In the genomic region with DNA sequence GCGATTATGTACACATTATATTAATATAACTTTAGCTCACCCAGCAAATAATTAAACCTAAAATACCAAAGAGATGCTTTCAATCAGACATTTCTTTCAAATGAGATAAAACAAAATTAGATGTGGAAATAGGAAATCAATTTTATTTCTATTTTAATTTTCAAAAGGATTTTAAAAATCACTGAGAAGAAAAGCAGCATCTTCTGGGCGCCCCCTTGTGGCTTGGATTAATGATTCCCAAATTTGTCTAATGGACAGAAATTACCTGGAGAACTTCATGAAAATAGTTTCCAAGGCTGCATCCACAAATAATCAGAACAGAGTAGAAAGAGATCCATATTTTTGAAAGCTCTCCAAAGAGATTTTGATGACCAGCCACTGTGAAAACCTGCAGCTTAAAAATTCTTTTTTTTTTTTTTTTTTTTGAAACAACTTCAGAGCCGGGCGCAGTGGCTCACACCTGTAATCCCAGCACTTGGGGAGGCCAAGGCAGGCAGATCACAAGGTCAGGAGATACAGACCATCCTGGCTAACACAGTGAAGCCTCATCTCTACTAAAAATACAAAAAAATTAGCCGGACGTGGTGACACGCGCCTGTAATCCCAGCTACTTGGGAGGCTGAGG, we compare ENCODE assay signal across 8 cellular contexts. TPM values are rescaled to one million over a fixed set of nuclear protein-coding genes. Genes with fewer than 3 reads are reported as not detected.
DNase-seq lines count a peak whose midpoint lies in the region; TF ChIP-seq lines count a peak whose summit lies in the region.

No MANE protein-coding gene starts in this region.

- WGBS in spleen, 5 donors, result 82 to 85% (median 83%) methylated on average over 8 of the region's 8 CpGs

- TF ChIP-seq POLR2A in NB4 (IDR thresholded peaks at IDR 0.05; ENCODE audit: extremely low read depth, insufficient read length) (no peak), spleen (IDR thresholded peaks at IDR 0.05) (no peak)

- no peak overlapping the region for H3K4me3 ChIP-seq in NB4 (ENCODE audit: low read depth, low read length)
- H3K4me3 ChIP-seq in spleen, result no peak overlapping the region

- intact Hi-C loops in spleen (cut with DNase I; ENCODE audit: low total_unique reads), result no loop called here

- DNase-seq in NCI-H748 (lab: John Stamatoyannopoulos, UW; ENCODE audit: unreplicated experiment) (peak; percentile 28), NCI-H748 treated with DMSO at 0.1 percent for 48 hours (lab: John Stamatoyannopoulos, UW) (no peak), NB4 (ENCODE audit: low read depth) (peak; percentile 15), activated T-cell treated with anti-CD3 and anti-CD28 coated beads for 4 hours (peak; percentile 55), germinal center (ENCODE audit: low spot score) (peak; percentile 42), spleen (no peak), GM19240 (ENCODE audit: insufficient read length, low spot score) (no peak), HPDE6-E6E7 (ENCODE audit: extremely low spot score) (no peak)

- no peak overlapping the region for H3K27ac ChIP-seq in spleen

- H3K9me3 ChIP-seq in spleen, result no peaks in the 10 kb centered on the region

- H3K27me3 ChIP-seq in spleen (replicated peaks in 1 of 7), result no peaks in the 10 kb centered on the region

- TF ChIP-seq CTCF in NB4 (IDR thresholded peaks at IDR 0.05; ENCODE audit: low read depth, low read length), result peak; percentile 57
- TF ChIP-seq CTCF in spleen (IDR thresholded peaks at IDR 0.05 in 8 of 11, conservative IDR thresholded peaks at IDR 0.05 in 3 of 11), result peak; percentile 27 to 77 (median 64)

- no peaks in the 10 kb centered on the region for H3K36me3 ChIP-seq in spleen

- peaks cover 0 to 22% (median 7%) of the 10 kb centered on the region in 6 donors for H3K4me1 ChIP-seq in spleen

RNA-seq across cellular contexts. Expression of a gene that starts 50.9 kb away (rescaled TPM):
- total RNA-seq in spleen, result 100 to 1,000 TPM in 3 of 7 donors, 10 to 100 TPM in 4; 71.8 to 175 (median 99.4) TPM
- 10 to 100 TPM; 14.2 to 21.1 (median 15.0) TPM for polyA plus RNA-seq in spleen

Comparison
In these comparisons a context has a peak if more than half of its experiments do, and no peak if none do; other contexts are left out.
1. DNase-seq: peak in NCI-H748 (single experiment), NB4 (single experiment), activated T-cell treated with anti-CD3 and anti-CD28 coated beads for 4 hours (single experiment) and germinal center (single experiment); none in NCI-H748 treated with DMSO at 0.1 percent for 48 hours (single experiment), spleen (single experiment), GM19240 (single experiment) and HPDE6-E6E7 (single experiment).